Comparison of ENCODE assay signal across 2 cellular contexts in the genomic region with DNA sequence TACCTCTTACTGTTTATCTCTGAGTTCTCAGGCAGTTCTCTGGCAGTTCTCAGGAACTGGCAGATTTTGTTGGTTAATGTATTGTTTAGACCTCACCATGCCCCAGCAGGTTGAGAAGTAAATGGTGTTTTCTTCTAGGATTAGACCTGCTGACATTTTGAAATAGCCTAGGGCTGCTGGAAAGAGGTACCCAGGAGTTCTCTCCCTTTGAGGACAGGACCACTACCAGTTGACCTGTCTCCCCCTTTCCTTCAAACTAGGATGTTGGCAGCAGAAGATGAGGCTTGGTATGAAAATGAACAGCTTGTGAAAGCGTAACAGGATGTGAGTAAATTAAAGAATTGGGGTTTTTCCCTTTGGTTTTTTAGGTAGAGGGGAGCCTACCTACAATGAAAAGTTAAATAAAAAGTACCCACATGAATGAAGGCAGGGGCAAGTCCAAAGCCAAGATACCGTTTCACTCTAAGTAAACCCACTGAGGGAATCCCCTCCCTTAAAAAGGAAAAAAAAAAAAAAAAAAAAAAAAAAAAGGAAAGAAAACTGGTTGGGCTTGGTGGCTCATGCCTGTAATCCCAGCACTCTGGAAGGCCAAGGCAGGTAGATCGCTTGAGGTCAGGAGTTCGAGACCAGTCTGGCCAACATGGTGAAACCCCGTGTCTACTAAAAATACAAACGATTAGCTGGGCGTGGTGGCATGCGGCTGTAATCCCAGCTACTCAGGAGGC.
TF ChIP-seq lines count a peak whose summit lies in the region.

No MANE protein-coding gene starts in this region.

TF ChIP-seq in HCT116, 20 proteins besides CTCF, POLR2A, EP300 and RAD21 (continued from another document):
- no peak for TF ChIP-seq EZH2phosphoT487 (IDR thresholded peaks at IDR 0.05; ENCODE audit: borderline replicate concordance)
- TF ChIP-seq ZNF274 (IDR thresholded peaks at IDR 0.05; ENCODE audit: low read depth, low read length) = no peak
- no peak for TF ChIP-seq CEBPB (IDR thresholded peaks at IDR 0.05; ENCODE audit: low read depth)
- TF ChIP-seq FOSL1 (IDR thresholded peaks at IDR 0.05; ENCODE audit: low read depth) = no peak

TF ChIP-seq in IMR-90, 13 proteins besides CTCF, POLR2A, EP300 and RAD21:
- TF ChIP-seq, protein P1, sequence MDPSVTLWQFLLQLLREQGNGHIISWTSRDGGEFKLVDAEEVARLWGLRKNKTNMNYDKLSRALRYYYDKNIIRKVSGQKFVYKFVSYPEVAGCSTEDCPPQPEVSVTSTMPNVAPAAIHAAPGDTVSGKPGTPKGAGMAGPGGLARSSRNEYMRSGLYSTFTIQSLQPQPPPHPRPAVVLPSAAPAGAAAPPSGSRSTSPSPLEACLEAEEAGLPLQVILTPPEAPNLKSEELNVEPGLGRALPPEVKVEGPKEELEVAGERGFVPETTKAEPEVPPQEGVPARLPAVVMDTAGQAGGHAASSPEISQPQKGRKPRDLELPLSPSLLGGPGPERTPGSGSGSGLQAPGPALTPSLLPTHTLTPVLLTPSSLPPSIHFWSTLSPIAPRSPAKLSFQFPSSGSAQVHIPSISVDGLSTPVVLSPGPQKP (IDR thresholded peaks at IDR 0.05; ENCODE audit: borderline replicate concordance, low read depth, low read length) = no peak
- no peak for TF ChIP-seq NFE2L2 (IDR thresholded peaks at IDR 0.05; ENCODE audit: low read depth, low read length)
